In the genomic region with DNA sequence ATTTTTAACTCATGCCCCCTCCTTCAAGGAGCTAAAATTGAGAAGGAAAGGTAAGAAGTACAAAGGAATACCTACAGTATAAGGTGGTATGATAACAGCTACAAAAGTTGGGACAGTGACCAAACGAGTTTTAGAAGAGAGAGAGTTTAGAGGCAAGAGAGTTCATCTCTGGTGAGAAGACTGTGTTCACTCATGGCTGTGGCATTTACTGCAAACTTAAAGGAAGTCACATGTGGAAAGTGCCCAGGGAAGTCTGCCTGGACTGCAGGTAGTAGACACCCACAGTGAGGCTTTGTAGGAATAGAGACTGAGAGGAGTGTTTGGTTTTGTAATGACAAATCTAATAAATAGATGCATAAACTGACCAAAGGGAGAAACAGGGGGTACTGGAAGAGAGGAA, we compare ENCODE assay signal across 19 cellular contexts.
A peak's percentile ranks its signal among the peaks of the same experiment; 100 is the strongest.
DNase-seq lines count a peak whose midpoint lies in the region; ATAC-seq and TF ChIP-seq lines count a peak whose summit lies in the region.
"Had no signal": no experiment of that assay in that cellular context is flagged by ENCODE, and none has a peak within 500 bp of the region (broad histone marks: within the 10 kb centered on the region; RNA-seq: fewer than 3 reads in every experiment).

No MANE protein-coding gene starts in this region.

- peaks cover 17% of the 10 kb centered on the region for H3K4me1 ChIP-seq in PC-3 (ENCODE audit: insufficient read depth, low read length)
- H3K4me1 ChIP-seq: right lobe of liver had no signal

- H3K4me1 Mint-ChIP-seq in activated CD4-positive, alpha-beta T cell treated with anti-CD3 and anti-CD28 coated beads, Interleukin-2, amount 10 ng/mL, durations not matched to agents 24 days and 14 days, result peaks cover 12% of the 10 kb centered on the region
- H3K4me1 Mint-ChIP-seq in stimulated activated effector memory CD8-positive, alpha-beta T cell treated with anti-CD3 and anti-CD28 coated beads, Interleukin-12 subunit alpha, Interleukin-12 subunit beta, amount 100 ng/mL, for 72 hours, result peaks cover 10% of the 10 kb centered on the region
- H3K4me1 Mint-ChIP-seq: brain had no signal

- peak overlapping the region; percentile 8 for H3K27ac Mint-ChIP-seq in activated CD4-positive, alpha-beta T cell treated with anti-CD3 and anti-CD28 coated beads, Interleukin-2, amount 10 ng/mL, durations not matched to agents 24 days and 14 days
- H3K27ac Mint-ChIP-seq in stimulated activated effector memory CD8-positive, alpha-beta T cell treated with anti-CD3 and anti-CD28 coated beads, Interleukin-12 subunit alpha, Interleukin-12 subunit beta, amount 100 ng/mL, for 72 hours, result peak overlapping the region; percentile 71
- H3K27ac Mint-ChIP-seq: brain had no signal

- H3K4me2 ChIP-seq in PC-3 (ENCODE audit: low read length), result 0 out of 2 replicates have a peak overlapping the region, but pooled peaks have one; percentile 6

- no peaks in the 10 kb centered on the region for H3F3A ChIP-seq in PC-3 (ENCODE audit: low read length, unreplicated experiment)

- H3K79me2 ChIP-seq in PC-3 (ENCODE audit: low read length), result no peaks in the 10 kb centered on the region

- no peaks in the 10 kb centered on the region for H3K9me3 Mint-ChIP-seq in activated CD4-positive, alpha-beta T cell treated with anti-CD3 and anti-CD28 coated beads, Interleukin-2, amount 10 ng/mL, durations not matched to agents 24 days and 14 days
- no peaks in the 10 kb centered on the region for H3K9me3 Mint-ChIP-seq in stimulated activated effector memory CD8-positive, alpha-beta T cell treated with anti-CD3 and anti-CD28 coated beads, Interleukin-12 subunit alpha, Interleukin-12 subunit beta, amount 100 ng/mL, for 72 hours
- H3K9me3 Mint-ChIP-seq: brain had no signal

- no peaks in the 10 kb centered on the region for H3K9me2 ChIP-seq in PC-3 (replicated peaks; ENCODE audit: low read length)

- H2AFZ ChIP-seq in PC-3 (ENCODE audit: low read length), result no peak overlapping the region

- no TSS peak for BruUV-seq in PC-3 (replicated peaks; lab: Mats Ljungman, UMichigan)

- ATAC-seq in PC-3 (peak; percentile 48), HG03342 (IDR thresholded peaks at IDR 0.05; ENCODE audit: unreplicated experiment) (no peak)
- ATAC-seq in stimulated activated effector memory CD8-positive, alpha-beta T cell treated with anti-CD3 and anti-CD28 coated beads, Interleukin-12 subunit alpha, Interleukin-12 subunit beta, amount 100 ng/mL, for 72 hours, result no peak

- no peaks in the 10 kb centered on the region for H4K20me1 ChIP-seq in PC-3 (ENCODE audit: low read length)

- intact Hi-C loops in activated CD4-positive, alpha-beta T cell treated with anti-CD3 and anti-CD28 coated beads, Interleukin-2, amount 10 ng/mL, durations not matched to agents 24 days and 14 days (cut with micrococcal nuclease), result loop anchor here (5.0 kb wide), 2 partner anchors 222 to 437 kb away; no protein-coding TSS in a partner anchor
- intact Hi-C loops in PC-3 (cut with micrococcal nuclease), result loop anchor here (5.0 to 10.0 kb wide), 2 partner anchors 72 to 955 kb away; no protein-coding TSS in a partner anchor

- no peak for DNase-seq in activated CD4-positive, alpha-beta T cell treated with anti-CD3 and anti-CD28 coated beads, Interleukin-2, amount 10 ng/mL, durations not matched to agents 24 days and 14 days
- DNase-seq in activated CD4-positive, alpha-beta T cell treated with anti-CD3 and anti-CD28 coated beads, Interleukin-2, amount 50 U/mL, for 48 hours, result no peak
- peak; percentile 53 for DNase-seq in PC-3
- DNase-seq in epithelial cell of esophagus (ENCODE audit: low read depth), result peak; percentile 60
- DNase-seq in stimulated activated effector memory CD8-positive, alpha-beta T cell treated with anti-CD3 and anti-CD28 coated beads, Interleukin-12 subunit alpha, Interleukin-12 subunit beta, amount 100 ng/mL, for 72 hours (ENCODE audit: low spot score in 2 of 2), result no peak
- DNase-seq in NK-92 treated with Interleukin-12 subunit alpha and Interleukin-12 subunit beta, amount 100 ng/mL, for 24 hours (lab: John Stamatoyannopoulos, UW), result no peak
- DNase-seq in MG63, result no peak
- DNase-seq: C1 segment of cervical spinal cord; DMS79; head of caudate nucleus; mesenchymal stem cell; NCI-H1930; NCI-H524; OCI-M1; right lobe of liver; stimulated activated CD4-positive, alpha-beta T cell treated with anti-CD3 and anti-CD28 coated beads, Interleukin-2, amount 100 ng/mL, for 24 hours had no signal

- no peaks in the 10 kb centered on the region for H3K27me3 ChIP-seq in PC-3 (ENCODE audit: low read length)
- H3K27me3 ChIP-seq in MG63, result no peaks in the 10 kb centered on the region
- H3K27me3 ChIP-seq: neutrophil, right lobe of liver had no signal

- H3K4me3 ChIP-seq in PC-3 (ENCODE audit: low read length) (no peak overlapping the region), epithelial cell of esophagus (ENCODE audit: low read length) (no peak overlapping the region), MG63 (no peak overlapping the region)
- H3K4me3 ChIP-seq: right lobe of liver had no signal

- no peaks in the 10 kb centered on the region for H3K36me3 Mint-ChIP-seq in activated CD4-positive, alpha-beta T cell treated with anti-CD3 and anti-CD28 coated beads, Interleukin-2, amount 10 ng/mL, durations not matched to agents 24 days and 14 days (ENCODE audit: low read depth)
- H3K36me3 Mint-ChIP-seq in stimulated activated effector memory CD8-positive, alpha-beta T cell treated with anti-CD3 and anti-CD28 coated beads, Interleukin-12 subunit alpha, Interleukin-12 subunit beta, amount 100 ng/mL, for 72 hours, result peaks cover 6% of the 10 kb centered on the region
- H3K36me3 Mint-ChIP-seq: brain had no signal

- H3K9ac ChIP-seq in PC-3 (ENCODE audit: low read length), result no peak overlapping the region

- no peak overlapping the region for H3K4me3 Mint-ChIP-seq in activated CD4-positive, alpha-beta T cell treated with anti-CD3 and anti-CD28 coated beads, Interleukin-2, amount 10 ng/mL, durations not matched to agents 24 days and 14 days
- no peak overlapping the region for H3K4me3 Mint-ChIP-seq in stimulated activated effector memory CD8-positive, alpha-beta T cell treated with anti-CD3 and anti-CD28 coated beads, Interleukin-12 subunit alpha, Interleukin-12 subunit beta, amount 100 ng/mL, for 72 hours
- H3K4me3 Mint-ChIP-seq: brain had no signal

- H3K9me3 ChIP-seq in PC-3 (ENCODE audit: low read length) (no peaks in the 10 kb centered on the region), MG63 (no peaks in the 10 kb centered on the region)
- H3K9me3 ChIP-seq: neutrophil, right lobe of liver had no signal

- TF ChIP-seq CTCF in PC-3 (conservative IDR thresholded peaks at IDR 0.05; ENCODE audit: low read depth, low read length) (no peak), epithelial cell of esophagus (IDR thresholded peaks at IDR 0.05; ENCODE audit: insufficient read depth, low read depth, low read length, missing control alignments) (no peak)

- POLR2A ChIA-PET in PC-3 (lab: Charles Lee; ENCODE audit: unreplicated experiment), result no interaction called here

- H3K36me3 ChIP-seq in PC-3 (ENCODE audit: low read depth, low read length), result no peaks in the 10 kb centered on the region
- H3K36me3 ChIP-seq in MG63, result no peaks in the 10 kb centered on the region
- H3K36me3 ChIP-seq: neutrophil, right lobe of liver had no signal

- H3K27me3 Mint-ChIP-seq in activated CD4-positive, alpha-beta T cell treated with anti-CD3 and anti-CD28 coated beads, Interleukin-2, amount 10 ng/mL, durations not matched to agents 24 days and 14 days, result no peaks in the 10 kb centered on the region
- H3K27me3 Mint-ChIP-seq: brain had no signal

- no peak overlapping the region for H3K27ac ChIP-seq in PC-3 (ENCODE audit: low read length)
- H3K27ac ChIP-seq: neutrophil, right lobe of liver had no signal

- CTCF ChIA-PET in PC-3 (lab: Charles Lee), result no interaction called here

Comparison
In these comparisons a context has a peak if more than half of its experiments do, and no peak if none do; other contexts are left out.
1. DNase-seq: peak in PC-3 (single experiment) and epithelial cell of esophagus (single experiment); none in activated CD4-positive, alpha-beta T cell treated with anti-CD3 and anti-CD28 coated beads, Interleukin-2, amount 10 ng/mL, durations not matched to agents 24 days and 14 days (single experiment), activated CD4-positive, alpha-beta T cell treated with anti-CD3 and anti-CD28 coated beads, Interleukin-2, amount 50 U/mL, for 48 hours (0 of 2), stimulated activated effector memory CD8-positive, alpha-beta T cell treated with anti-CD3 and anti-CD28 coated beads, Interleukin-12 subunit alpha, Interleukin-12 subunit beta, amount 100 ng/mL, for 72 hours (0 of 2), NK-92 treated with Interleukin-12 subunit alpha and Interleukin-12 subunit beta, amount 100 ng/mL, for 24 hours (single experiment) and MG63 (single experiment).